ENCODE assay signal across 11 cellular contexts in the genomic region with DNA sequence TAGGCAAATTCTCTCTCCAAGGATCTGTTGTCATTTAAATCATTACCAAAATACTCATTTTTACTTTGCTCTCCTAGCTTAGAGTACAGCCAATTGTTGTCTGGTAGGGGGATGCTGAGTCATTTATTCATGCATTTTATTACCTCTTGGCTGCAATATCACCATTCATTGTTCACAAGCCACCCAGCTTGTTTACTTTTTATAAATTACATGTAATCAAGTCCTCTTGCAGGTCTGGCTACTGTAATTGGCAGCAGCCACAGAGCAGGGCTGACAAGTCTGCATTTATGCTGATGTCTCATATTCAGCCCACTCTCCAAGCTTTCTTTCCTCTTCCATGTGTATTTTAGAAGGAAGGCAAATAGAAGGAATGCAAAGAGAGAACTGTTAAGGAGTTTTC.
DNase-seq lines count a peak whose midpoint lies in the region.
"Had no signal": no experiment of that assay in that cellular context is flagged by ENCODE, and none has a peak within 500 bp of the region (broad histone marks: within the 10 kb centered on the region; RNA-seq: fewer than 3 reads in every experiment).

No MANE protein-coding gene starts in this region.

- no peaks in the 10 kb centered on the region for H3K9me3 ChIP-seq in muscle layer of duodenum (ENCODE audit: control insufficient read depth in 1 of 2, low read length in 2 of 2)
- H3K9me3 ChIP-seq in effector memory CD4-positive, alpha-beta T cell (ENCODE audit: control insufficient read depth, low read length), result no peaks in the 10 kb centered on the region

- no peaks in the 10 kb centered on the region for H3K27me3 ChIP-seq in muscle layer of duodenum (ENCODE audit: low read depth, low read length)
- no peaks in the 10 kb centered on the region for H3K27me3 ChIP-seq in effector memory CD4-positive, alpha-beta T cell (replicated peaks; ENCODE audit: control insufficient read depth, insufficient read depth, low read length, poor library complexity, severe bottlenecking)

- H3K4me1 ChIP-seq in muscle layer of duodenum (ENCODE audit: control insufficient read depth in 1 of 2, insufficient read depth in 2 of 2, low read length in 2 of 2), result peaks cover 34 to 52% of the 10 kb centered on the region in 2 donors
- no peaks in the 10 kb centered on the region for H3K4me1 ChIP-seq in effector memory CD4-positive, alpha-beta T cell (ENCODE audit: control insufficient read depth, insufficient read depth, low read length, poor library complexity, severe bottlenecking)

- DNase-seq in DMS153 treated with DMSO at 0.1 percent for 48 hours (lab: John Stamatoyannopoulos, UW; ENCODE audit: unreplicated experiment) (peak; percentile 70), NCI-H2081 treated with DMSO at 0.1 percent for 48 hours (lab: John Stamatoyannopoulos, UW) (peak; percentile 82), caudate nucleus (lab: John Stamatoyannopoulos, UW) (no peak), medulla oblongata (ENCODE audit: extremely low spot score) (no peak), putamen (ENCODE audit: low spot score) (no peak)
- no peak for DNase-seq in activated CD4-positive, CD25-positive, alpha-beta regulatory T cell (lab: John Stamatoyannopoulos, UW)
- no peak for DNase-seq in effector memory CD4-positive, alpha-beta T cell
- DNase-seq: activated naive CD8-positive, alpha-beta T cell treated with anti-CD3 and anti-CD28 coated beads, Interleukin-2, amount 10 ng/mL, durations not matched to agents 7 days and 5 days; NCI-H146 had no signal

- no peaks in the 10 kb centered on the region for H3K36me3 ChIP-seq in muscle layer of duodenum (ENCODE audit: control insufficient read depth in 1 of 2, insufficient read depth in 2 of 2, low read length in 2 of 2)
- no peaks in the 10 kb centered on the region for H3K36me3 ChIP-seq in effector memory CD4-positive, alpha-beta T cell (ENCODE audit: control insufficient read depth, insufficient read depth, low read length)

- H3K4me3 ChIP-seq in muscle layer of duodenum (ENCODE audit: low read depth in 1 of 2, low read length in 2 of 2), result no peak overlapping the region
- no peak overlapping the region for H3K4me3 ChIP-seq in effector memory CD4-positive, alpha-beta T cell (ENCODE audit: insufficient read depth, low read depth, low read length, poor library complexity, severe bottlenecking)

- peak overlapping the region; percentile 1 for H3K27ac ChIP-seq in caudate nucleus (ENCODE audit: low read depth, low read length)
- peak overlapping the region; percentile 62 for H3K27ac ChIP-seq in muscle layer of duodenum (ENCODE audit: low read length)
- H3K27ac ChIP-seq in effector memory CD4-positive, alpha-beta T cell (ENCODE audit: insufficient read depth, low read length, poor library complexity, severe bottlenecking), result no peak overlapping the region
- H3K27ac ChIP-seq: C4-2B had no signal

Comparison
In these comparisons a context has a peak if more than half of its experiments do, and no peak if none do; other contexts are left out.
1. DNase-seq: peak in DMS153 treated with DMSO at 0.1 percent for 48 hours (single experiment) and NCI-H2081 treated with DMSO at 0.1 percent for 48 hours (single experiment); none in caudate nucleus (0 of 61), medulla oblongata (single experiment), activated CD4-positive, CD25-positive, alpha-beta regulatory T cell (0 of 4), effector memory CD4-positive, alpha-beta T cell (0 of 3) and putamen (single experiment).